In the genomic region with DNA sequence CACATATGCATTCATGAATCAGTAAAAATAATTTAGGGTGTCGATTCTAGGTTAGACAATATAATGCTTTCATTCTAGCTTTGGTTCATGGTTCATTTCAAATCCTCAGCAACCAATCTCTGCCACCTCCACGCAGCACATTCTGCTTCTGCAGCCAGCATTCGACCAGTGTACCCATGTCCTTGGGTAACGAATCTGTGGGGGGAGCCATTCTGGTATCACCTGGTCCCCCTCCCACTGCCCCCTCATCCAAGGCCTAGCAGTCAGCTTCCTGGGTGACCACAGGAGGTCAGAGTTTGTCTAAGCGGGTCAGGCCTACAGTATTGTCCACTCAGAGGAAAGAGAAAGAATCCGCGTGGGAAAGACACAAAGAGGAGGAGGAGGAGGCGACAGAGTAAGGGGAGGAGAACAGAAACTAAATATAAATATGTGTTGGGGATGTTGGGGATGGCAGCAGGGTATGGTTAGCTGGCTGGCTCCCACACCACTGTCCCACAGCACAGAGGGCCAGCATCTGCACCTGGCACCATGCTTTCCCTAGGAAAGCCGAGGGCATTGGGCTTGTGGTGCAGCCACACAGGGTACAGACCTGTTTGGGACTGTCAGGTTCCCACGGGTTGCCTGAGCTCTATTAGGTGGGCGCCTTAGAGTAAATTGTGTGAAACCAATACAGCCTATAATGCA, we compare ENCODE assay signal across 1 cellular context.
TF ChIP-seq lines count a peak whose summit lies in the region.

No MANE protein-coding gene starts in this region.

TF ChIP-seq in K562, 482 proteins besides CTCF, POLR2A, EP300 and RAD21:
- TF ChIP-seq, protein P1, sequence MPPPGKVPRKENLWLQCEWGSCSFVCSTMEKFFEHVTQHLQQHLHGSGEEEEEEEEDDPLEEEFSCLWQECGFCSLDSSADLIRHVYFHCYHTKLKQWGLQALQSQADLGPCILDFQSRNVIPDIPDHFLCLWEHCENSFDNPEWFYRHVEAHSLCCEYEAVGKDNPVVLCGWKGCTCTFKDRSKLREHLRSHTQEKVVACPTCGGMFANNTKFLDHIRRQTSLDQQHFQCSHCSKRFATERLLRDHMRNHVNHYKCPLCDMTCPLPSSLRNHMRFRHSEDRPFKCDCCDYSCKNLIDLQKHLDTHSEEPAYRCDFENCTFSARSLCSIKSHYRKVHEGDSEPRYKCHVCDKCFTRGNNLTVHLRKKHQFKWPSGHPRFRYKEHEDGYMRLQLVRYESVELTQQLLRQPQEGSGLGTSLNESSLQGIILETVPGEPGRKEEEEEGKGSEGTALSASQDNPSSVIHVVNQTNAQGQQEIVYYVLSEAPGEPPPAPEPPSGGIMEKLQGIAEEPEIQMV (tag; conservative IDR thresholded peaks at IDR 0.05; ENCODE audit: low read depth) = no peak
- TF ChIP-seq, protein P2, sequence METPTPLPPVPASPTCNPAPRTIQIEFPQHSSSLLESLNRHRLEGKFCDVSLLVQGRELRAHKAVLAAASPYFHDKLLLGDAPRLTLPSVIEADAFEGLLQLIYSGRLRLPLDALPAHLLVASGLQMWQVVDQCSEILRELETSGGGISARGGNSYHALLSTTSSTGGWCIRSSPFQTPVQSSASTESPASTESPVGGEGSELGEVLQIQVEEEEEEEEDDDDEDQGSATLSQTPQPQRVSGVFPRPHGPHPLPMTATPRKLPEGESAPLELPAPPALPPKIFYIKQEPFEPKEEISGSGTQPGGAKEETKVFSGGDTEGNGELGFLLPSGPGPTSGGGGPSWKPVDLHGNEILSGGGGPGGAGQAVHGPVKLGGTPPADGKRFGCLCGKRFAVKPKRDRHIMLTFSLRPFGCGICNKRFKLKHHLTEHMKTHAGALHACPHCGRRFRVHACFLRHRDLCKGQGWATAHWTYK (CRISPR knock-in tag; IDR thresholded peaks at IDR 0.05) = no peak
TF ChIP-seq in K562: peak in this region for 0.
